Comparison of ENCODE assay signal across 1 cellular context in the genomic region with DNA sequence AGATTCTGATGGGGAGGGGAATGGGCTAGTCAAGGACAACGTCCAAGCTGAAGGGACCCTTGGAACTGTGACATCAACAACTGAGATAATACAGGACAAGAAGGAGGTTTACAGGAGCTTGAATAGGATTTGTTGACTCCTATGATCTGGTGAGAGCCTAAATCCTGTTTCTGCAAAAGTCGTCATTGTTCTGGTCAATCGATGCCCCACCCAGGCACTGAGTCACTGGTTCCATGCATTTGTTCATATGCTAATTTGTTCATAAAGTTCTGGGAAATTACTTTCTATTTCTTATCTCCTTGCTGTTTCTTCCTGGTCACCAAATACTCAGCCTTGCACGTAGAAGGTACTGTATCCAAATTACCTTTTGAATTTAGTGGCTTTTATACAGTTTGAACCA.
TF ChIP-seq lines count a peak whose summit lies in the region.

No MANE protein-coding gene starts in this region.

TF ChIP-seq in IMR-90, 13 proteins besides CTCF, POLR2A, EP300 and RAD21 (continued from another document):
- TF ChIP-seq, protein P1, sequence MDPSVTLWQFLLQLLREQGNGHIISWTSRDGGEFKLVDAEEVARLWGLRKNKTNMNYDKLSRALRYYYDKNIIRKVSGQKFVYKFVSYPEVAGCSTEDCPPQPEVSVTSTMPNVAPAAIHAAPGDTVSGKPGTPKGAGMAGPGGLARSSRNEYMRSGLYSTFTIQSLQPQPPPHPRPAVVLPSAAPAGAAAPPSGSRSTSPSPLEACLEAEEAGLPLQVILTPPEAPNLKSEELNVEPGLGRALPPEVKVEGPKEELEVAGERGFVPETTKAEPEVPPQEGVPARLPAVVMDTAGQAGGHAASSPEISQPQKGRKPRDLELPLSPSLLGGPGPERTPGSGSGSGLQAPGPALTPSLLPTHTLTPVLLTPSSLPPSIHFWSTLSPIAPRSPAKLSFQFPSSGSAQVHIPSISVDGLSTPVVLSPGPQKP (IDR thresholded peaks at IDR 0.05; ENCODE audit: borderline replicate concordance, low read depth, low read length): no peak
- TF ChIP-seq MXI1 (IDR thresholded peaks at IDR 0.05; ENCODE audit: borderline replicate concordance, low read depth, low read length): no peak
- TF ChIP-seq, protein P2, sequence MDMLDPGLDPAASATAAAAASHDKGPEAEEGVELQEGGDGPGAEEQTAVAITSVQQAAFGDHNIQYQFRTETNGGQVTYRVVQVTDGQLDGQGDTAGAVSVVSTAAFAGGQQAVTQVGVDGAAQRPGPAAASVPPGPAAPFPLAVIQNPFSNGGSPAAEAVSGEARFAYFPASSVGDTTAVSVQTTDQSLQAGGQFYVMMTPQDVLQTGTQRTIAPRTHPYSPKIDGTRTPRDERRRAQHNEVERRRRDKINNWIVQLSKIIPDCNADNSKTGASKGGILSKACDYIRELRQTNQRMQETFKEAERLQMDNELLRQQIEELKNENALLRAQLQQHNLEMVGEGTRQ (IDR thresholded peaks at IDR 0.05; ENCODE audit: low read depth, low read length): no peak
- no peak for TF ChIP-seq SMC3 (IDR thresholded peaks at IDR 0.05; ENCODE audit: low read depth, low read length)
